In the genomic region with DNA sequence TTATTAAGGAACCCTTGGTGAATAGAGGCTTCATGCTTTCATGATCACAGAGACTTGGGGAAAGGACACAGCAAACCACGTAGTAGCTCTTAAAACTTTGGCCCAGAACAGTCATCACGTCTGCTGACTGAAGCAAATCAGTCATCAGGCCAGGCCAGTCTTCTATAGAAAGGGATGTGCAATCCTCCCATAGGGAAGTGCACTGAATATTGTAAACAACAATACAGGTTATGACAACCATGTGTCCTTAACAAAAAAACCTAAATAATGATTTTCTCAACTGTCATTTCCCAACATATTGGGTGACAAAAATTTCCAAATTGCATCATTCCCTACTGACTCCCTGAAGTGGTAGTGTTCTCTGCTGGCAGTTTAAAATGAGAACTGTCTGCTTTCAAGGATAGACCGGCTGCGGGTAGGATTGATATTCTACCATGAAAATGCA, we compare ENCODE assay signal across 7 cellular contexts.
DNase-seq lines count a peak whose midpoint lies in the region; ATAC-seq and TF ChIP-seq lines count a peak whose summit lies in the region.

No MANE protein-coding gene starts in this region.

- ATAC-seq in stimulated activated memory B cell treated with anti-CD40 and anti-IgM and Interleukin-4, amounts not matched to agents 10 μg/mL and 1 μg/mL and 100 μg/mL, for 72 hours = peak; percentile 76
- no peak for ATAC-seq in GM18867 (IDR thresholded peaks at IDR 0.05; ENCODE audit: unreplicated experiment)

- no peaks in the 10 kb centered on the region for H3K9me3 Mint-ChIP-seq in stimulated activated memory B cell treated with anti-CD40 and anti-IgM and Interleukin-4, amounts not matched to agents 10 μg/mL and 1 μg/mL and 100 μg/mL, for 72 hours

- H3K4me3 Mint-ChIP-seq in stimulated activated memory B cell treated with anti-CD40 and anti-IgM and Interleukin-4, amounts not matched to agents 10 μg/mL and 1 μg/mL and 100 μg/mL, for 72 hours = no peak overlapping the region

- DNase-seq in HCEC 1CT (peak; percentile 28), LHCN-M2 (ENCODE audit: low read depth) (peak; percentile 68), fibroblast of mammary gland (ENCODE audit: low read depth) (peak; percentile 81), SW480 (ENCODE audit: low spot score) (no peak), COLO829 (ENCODE audit: low spot score) (no peak)

- peaks cover 23% of the 10 kb centered on the region for H3K4me1 Mint-ChIP-seq in stimulated activated memory B cell treated with anti-CD40 and anti-IgM and Interleukin-4, amounts not matched to agents 10 μg/mL and 1 μg/mL and 100 μg/mL, for 72 hours

- H3K27ac Mint-ChIP-seq in stimulated activated memory B cell treated with anti-CD40 and anti-IgM and Interleukin-4, amounts not matched to agents 10 μg/mL and 1 μg/mL and 100 μg/mL, for 72 hours = no peak overlapping the region

- TF ChIP-seq CTCF in fibroblast of mammary gland (conservative IDR thresholded peaks at IDR 0.05; ENCODE audit: control insufficient read depth, insufficient read depth, low read depth, low read length) = no peak

- no peak overlapping the region for H3K4me3 ChIP-seq in fibroblast of mammary gland (ENCODE audit: control insufficient read depth, low read depth, low read length)

- H3K27me3 Mint-ChIP-seq in stimulated activated memory B cell treated with anti-CD40 and anti-IgM and Interleukin-4, amounts not matched to agents 10 μg/mL and 1 μg/mL and 100 μg/mL, for 72 hours = no peaks in the 10 kb centered on the region

- H3K36me3 Mint-ChIP-seq in stimulated activated memory B cell treated with anti-CD40 and anti-IgM and Interleukin-4, amounts not matched to agents 10 μg/mL and 1 μg/mL and 100 μg/mL, for 72 hours = no peaks in the 10 kb centered on the region

Comparison
In these comparisons a context has a peak if more than half of its experiments do, and no peak if none do; other contexts are left out.
1. DNase-seq: peak in HCEC 1CT (single experiment), LHCN-M2 (single experiment) and fibroblast of mammary gland (single experiment); none in SW480 (single experiment) and COLO829 (single experiment).